9 cellular contexts compared by ENCODE assay signal in genomic region chr12:27277846-27278260, GRCh38. TPM values are rescaled to one million over a fixed set of nuclear protein-coding genes. Genes with fewer than 3 reads are reported as not detected.
DNase-seq lines count a peak whose midpoint lies in the region; ATAC-seq and TF ChIP-seq lines count a peak whose summit lies in the region.
"Had no signal": no experiment of that assay in that cellular context is flagged by ENCODE, and none has a peak within 500 bp of the region (broad histone marks: within the 10 kb centered on the region; RNA-seq: fewer than 3 reads in every experiment).

No MANE protein-coding gene starts in this region.

- TF ChIP-seq CTCF in A673 (conservative IDR thresholded peaks at IDR 0.05; ENCODE audit: low read depth, low read length): no peak
- TF ChIP-seq CTCF in right atrium auricular region (IDR thresholded peaks at IDR 0.05): no peak
- no peak for TF ChIP-seq CTCF in tibial nerve (IDR thresholded peaks at IDR 0.05)

- peak; percentile 36 for DNase-seq in A673 (ENCODE audit: low spot score)
- peak; percentile 91 for DNase-seq in SW480 (ENCODE audit: low spot score)
- DNase-seq in right atrium auricular region (ENCODE audit: low spot score): no peak
- peak in 1 of 2 donors; percentile 50 for DNase-seq in tibial nerve (ENCODE audit: low spot score in 2 of 2)
- DNase-seq in NOMO-1 treated with dmso at 0.1 percent for 144 hours (lab: John Stamatoyannopoulos, UW; ENCODE audit: unreplicated experiment): no peak
- DNase-seq in activated CD4-positive, CD25-positive, alpha-beta regulatory T cell (lab: John Stamatoyannopoulos, UW): no peak

- WGBS in tibial nerve, 2 donors: 53 to 73% methylated on average over 1 of the region's 1 CpG

- H3K4me1 ChIP-seq in A673 (ENCODE audit: insufficient read depth, low read length, poor library complexity, severe bottlenecking): no peaks in the 10 kb centered on the region
- peaks cover 0 to 87% of the 10 kb centered on the region in 2 donors for H3K4me1 ChIP-seq in right atrium auricular region
- peaks cover 0 to 50% (median 14%) of the 10 kb centered on the region in 4 donors for H3K4me1 ChIP-seq in tibial nerve

- H3K4me3 ChIP-seq in A673 (ENCODE audit: low read depth, low read length, poor library complexity, severe bottlenecking): no peak overlapping the region
- no peak overlapping the region for H3K4me3 ChIP-seq in right atrium auricular region
- H3K4me3 ChIP-seq in tibial nerve: no peak overlapping the region

- TF ChIP-seq POLR2A in tibial nerve (IDR thresholded peaks at IDR 0.05): no peak

- peak in 1 of 2 donors; percentile 21 for TF ChIP-seq EP300 in tibial nerve (IDR thresholded peaks at IDR 0.05)

- no TSS peak for BruUV-seq in A673 (replicated peaks; lab: Mats Ljungman, UMichigan)

- H3K36me3 ChIP-seq in A673 (ENCODE audit: insufficient read depth, low read length, poor library complexity, severe bottlenecking) (no peaks in the 10 kb centered on the region), right atrium auricular region (peaks cover 4% of the 10 kb centered on the region), tibial nerve (no peaks in the 10 kb centered on the region)

- H3K27ac ChIP-seq in A673 (ENCODE audit: low read depth, low read length, poor library complexity, severe bottlenecking) (no peak overlapping the region), right atrium auricular region (peak overlapping the region; percentile 69 to 83), tibial nerve (peak overlapping the region in 3 of 4 donors; percentile 21 to 45 (median 30))
- H3K27ac ChIP-seq: HL-60 had no signal

- no peaks in the 10 kb centered on the region for H3K27me3 ChIP-seq in A673 (replicated peaks; ENCODE audit: insufficient read depth, low read depth, low read length, poor library complexity)
- H3K27me3 ChIP-seq in right atrium auricular region: no peaks in the 10 kb centered on the region
- H3K27me3 ChIP-seq in tibial nerve: no peaks in the 10 kb centered on the region

- H3K9me3 ChIP-seq in A673 (ENCODE audit: low read depth, low read length, poor library complexity, severe bottlenecking) (no peaks in the 10 kb centered on the region), right atrium auricular region (no peaks in the 10 kb centered on the region), tibial nerve (no peaks in the 10 kb centered on the region)

- intact Hi-C loops in A673 (cut with micrococcal nuclease; ENCODE audit: unreplicated experiment): no loop called here

- CTCF ChIA-PET in A673 (lab: Charles Lee): no interaction called here

- ATAC-seq in GM18520 (IDR thresholded peaks at IDR 0.05; ENCODE audit: unreplicated experiment) (peak; percentile 82), HG02943 (IDR thresholded peaks at IDR 0.05; ENCODE audit: low read depth, unreplicated experiment) (peak; percentile 83)

- POLR2A ChIA-PET in A673 (lab: Charles Lee; ENCODE audit: low non-redundant PET): no interaction called here

RNA-seq across cellular contexts. Expression of gene STK38L, which starts 33.8 kb away (rescaled TPM):
- total RNA-seq in A673 (2021): 21.0 and 24.1 TPM in 2 replicates
- total RNA-seq in right atrium auricular region: 10 to 100 TPM; 65.9 to 93.2 TPM
- total RNA-seq in tibial nerve: 10 to 100 TPM; 30.6 to 51.6 (median 40.8) TPM

RNA-seq across cellular contexts. Expression of gene BMAL2, which starts 54.8 kb away (rescaled TPM):
- 10.2 and 10.3 TPM in 2 replicates for total RNA-seq in A673 (2021)
- total RNA-seq in right atrium auricular region: 1 to 10 TPM in 1 of 2 donors, under 1 TPM in 1; 0.56 to 1.6 TPM
- total RNA-seq in tibial nerve: 1 to 10 TPM in 2 of 4 donors, under 1 TPM in 2; 0.39 to 2.4 (median 1.4) TPM

Comparison
In these comparisons a context has a peak if more than half of its experiments do, and no peak if none do; other contexts are left out.
1. DNase-seq: peak in A673 (single experiment) and SW480 (single experiment); none in right atrium auricular region (single experiment), NOMO-1 treated with dmso at 0.1 percent for 144 hours (single experiment) and activated CD4-positive, CD25-positive, alpha-beta regulatory T cell (0 of 4).